In genomic region chr2:218745559-218746469, GRCh38 we compare ENCODE assay signal across 1 cellular context.
TF ChIP-seq lines count a peak whose summit lies in the region.

No MANE protein-coding gene starts in this region.

TF ChIP-seq in HepG2, 621 proteins besides CTCF, POLR2A, EP300 and RAD21 (continued from another document and continues in another):
- TF ChIP-seq ZBED4 (CRISPR knock-in tag; IDR thresholded peaks at IDR 0.05; ENCODE audit: borderline replicate concordance) (peak; percentile 60; the same call in 1 of the 2 replicates), ATF5 (CRISPR knock-in tag; IDR thresholded peaks at IDR 0.05; ENCODE audit: low read depth) (no peak), ZNF510 (CRISPR knock-in tag; IDR thresholded peaks at IDR 0.05; ENCODE audit: low read depth) (peak; percentile 79; the same call in 1 of the 2 replicates), YEATS4 (CRISPR knock-in tag; IDR thresholded peaks at IDR 0.05; ENCODE audit: borderline replicate concordance) (0 out of 2 replicates have a peak, but pooled peaks have one; percentile 23), RFX1 (IDR thresholded peaks at IDR 0.05) (peak; percentile 61), PITX1 (CRISPR knock-in tag; IDR thresholded peaks at IDR 0.05) (peak; percentile 73; the same call in 1 of the 2 replicates), ZNF280D (CRISPR knock-in tag; IDR thresholded peaks at IDR 0.05) (peak; percentile 90; the same call in 1 of the 2 replicates), HOXA3 (CRISPR knock-in tag; IDR thresholded peaks at IDR 0.05) (peak; percentile 37; the same call in 1 of the 2 replicates), PAXIP1 (CRISPR knock-in tag; conservative IDR thresholded peaks at IDR 0.05) (peak; percentile 90), FOXP1 (IDR thresholded peaks at IDR 0.05) (no peak), FOXP1 (CRISPR knock-in tag; IDR thresholded peaks at IDR 0.05) (peak; percentile 34; the same call in 1 of the 2 replicates), MYC (CRISPR knock-in tag; IDR thresholded peaks at IDR 0.05; ENCODE audit: borderline replicate concordance) (peak; percentile 53), NCOA2 (CRISPR knock-in tag; IDR thresholded peaks at IDR 0.05) (peak; percentile 78), DRAP1 (CRISPR knock-in tag; IDR thresholded peaks at IDR 0.05) (0 out of 2 replicates have a peak, but pooled peaks have one; percentile 25), LCORL (IDR thresholded peaks at IDR 0.05) (peak; percentile 3; the same call in 1 of the 2 replicates), LCORL (CRISPR knock-in tag; IDR thresholded peaks at IDR 0.05) (peak; percentile 65; the same call in 1 of the 2 replicates), MYPOP (CRISPR knock-in tag; IDR thresholded peaks at IDR 0.05) (peak; percentile 45; the same call in 1 of the 2 replicates), PRPF4 (IDR thresholded peaks at IDR 0.05; ENCODE audit: low read depth, low read length, poor library complexity, severe bottlenecking) (peak; percentile 23), HNRNPLL (IDR thresholded peaks at IDR 0.05; ENCODE audit: low read depth, low read length, poor library complexity, severe bottlenecking) (no peak), ZNF180 (CRISPR knock-in tag; IDR thresholded peaks at IDR 0.05; ENCODE audit: borderline replicate concordance, low read depth) (0 out of 2 replicates have a peak, but pooled peaks have one; percentile 15), ZNF44 (CRISPR knock-in tag; IDR thresholded peaks at IDR 0.05) (peak; percentile 64), SIX4 (CRISPR knock-in tag; IDR thresholded peaks at IDR 0.05) (peak; percentile 36; the same call in 1 of the 2 replicates), PHF21A (CRISPR knock-in tag; IDR thresholded peaks at IDR 0.05) (peak; percentile 98), ZKSCAN8 (CRISPR knock-in tag; IDR thresholded peaks at IDR 0.05; ENCODE audit: borderline replicate concordance) (0 out of 2 replicates have a peak, but pooled peaks have one; percentile 9), GATAD2A (CRISPR knock-in tag; IDR thresholded peaks at IDR 0.05) (peak; percentile 83), THRA (CRISPR knock-in tag; IDR thresholded peaks at IDR 0.05; ENCODE audit: borderline replicate concordance) (peak; percentile 67), ZXDC (CRISPR knock-in tag; IDR thresholded peaks at IDR 0.05) (0 out of 2 replicates have a peak, but pooled peaks have one; percentile 41), THAP9 (CRISPR knock-in tag; IDR thresholded peaks at IDR 0.05; ENCODE audit: borderline replicate concordance) (peak; percentile 44; the same call in 1 of the 2 replicates), REL (CRISPR knock-in tag; conservative IDR thresholded peaks at IDR 0.05) (no peak), ELF3 (CRISPR knock-in tag; IDR thresholded peaks at IDR 0.05) (peak; percentile 68), ZNF331 (CRISPR knock-in tag; IDR thresholded peaks at IDR 0.05) (peak; percentile 70; the same call in 1 of the 2 replicates), ZNF143 (CRISPR knock-in tag; IDR thresholded peaks at IDR 0.05) (no peak), ZNF691 (CRISPR knock-in tag; IDR thresholded peaks at IDR 0.05; ENCODE audit: borderline replicate concordance, low read depth) (peak; percentile 61; the same call in 1 of the 2 replicates), ZNF619 (CRISPR knock-in tag; IDR thresholded peaks at IDR 0.05) (peak; percentile 22), FOXA3 (CRISPR knock-in tag; IDR thresholded peaks at IDR 0.05) (peak; percentile 42; the same call in 1 of the 2 replicates), RXRB (CRISPR knock-in tag; IDR thresholded peaks at IDR 0.05; ENCODE audit: borderline replicate concordance) (peak; percentile 75), PRMT3 (CRISPR knock-in tag; IDR thresholded peaks at IDR 0.05; ENCODE audit: borderline replicate concordance, low read depth) (no peak), ZNF343 (CRISPR knock-in tag; IDR thresholded peaks at IDR 0.05) (0 out of 2 replicates have a peak, but pooled peaks have one; percentile 29)
